17 cellular contexts compared by ENCODE assay signal in the genomic region with DNA sequence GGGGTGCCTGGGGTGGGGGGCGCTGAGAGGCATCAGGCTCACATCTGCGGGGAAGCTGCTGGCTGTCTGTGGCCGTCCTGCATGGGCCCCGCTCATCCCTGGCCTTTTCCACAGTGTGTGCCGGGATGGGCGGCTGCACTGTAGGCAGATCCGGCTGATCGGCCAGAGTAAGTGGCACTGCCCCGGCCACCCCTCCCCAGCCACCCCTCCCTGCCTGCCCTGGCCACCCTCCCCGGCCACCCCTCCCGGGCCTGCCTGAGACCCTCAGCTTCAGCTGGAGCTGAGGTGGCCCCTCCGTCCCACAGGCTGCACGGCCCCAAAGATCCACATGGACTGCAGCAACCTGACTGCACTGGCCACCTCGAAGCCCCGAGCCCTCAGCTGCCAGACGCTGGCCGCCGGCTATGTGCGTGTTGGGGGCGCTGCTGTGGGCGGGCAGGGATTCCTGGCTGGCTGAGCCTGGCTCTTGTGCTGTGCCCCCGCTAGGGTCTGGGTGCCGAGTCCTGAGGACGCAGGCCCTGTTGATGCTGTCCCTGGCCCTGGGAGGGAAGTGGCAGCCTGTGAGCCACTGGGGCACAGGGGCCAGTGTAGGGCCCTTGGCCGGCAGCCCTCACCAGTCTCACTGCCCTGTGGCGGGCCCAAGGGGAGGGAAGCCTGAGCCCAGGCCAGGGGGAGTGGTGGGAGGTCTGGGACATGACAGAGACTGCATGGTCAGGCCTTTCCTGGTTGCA. TPM values are rescaled to one million over a fixed set of nuclear protein-coding genes. Genes with fewer than 3 reads are reported as not detected.
"Had no signal": no experiment of that assay in that cellular context is flagged by ENCODE, and none has a peak within 500 bp of the region (broad histone marks: within the 10 kb centered on the region; RNA-seq: fewer than 3 reads in every experiment).

No MANE protein-coding gene starts in this region.

- H3K4me1 Mint-ChIP-seq: brain, endodermal cell, nephron had no signal

- H3K9me3 ChIP-seq: thyroid gland, uterus had no signal

- H3K4me1 ChIP-seq: thyroid gland, uterus had no signal

- H3K4me2 ChIP-seq: hepatocyte had no signal

- H3K36me3 ChIP-seq: thyroid gland, uterus had no signal

- H3K79me2 ChIP-seq: hepatocyte had no signal

- H3K4me3 Mint-ChIP-seq: activated CD8-positive, alpha-beta T cell treated with anti-CD3 and anti-CD28 coated beads, Interleukin-2, amount 10 ng/mL, durations not matched to agents 7 days and 5 days; brain; endodermal cell; nephron; T-helper 2 cell treated with Interferon-gamma antibody and Interleukin-4, amounts not matched to agents 5 μg/mL and 100 μg/mL, for 36 hours had no signal

- H3K9me3 Mint-ChIP-seq: brain; endodermal cell; nephron; T-helper 2 cell treated with Interferon-gamma antibody and Interleukin-4, amounts not matched to agents 5 μg/mL and 100 μg/mL, for 36 hours had no signal

- H3K4me3 ChIP-seq: hepatocyte, skin epidermis, thyroid gland, uterus had no signal

- ATAC-seq: activated CD8-positive, alpha-beta T cell treated with anti-CD3 and anti-CD28 coated beads, Interleukin-2, amount 10 ng/mL, durations not matched to agents 7 days and 5 days had no signal

- H3K27ac Mint-ChIP-seq: activated CD8-positive, alpha-beta T cell treated with anti-CD3 and anti-CD28 coated beads, Interleukin-2, amount 10 ng/mL, durations not matched to agents 7 days and 5 days; brain; endodermal cell; nephron; T-helper 2 cell treated with Interferon-gamma antibody and Interleukin-4, amounts not matched to agents 5 μg/mL and 100 μg/mL, for 36 hours had no signal

- H3K36me3 Mint-ChIP-seq: brain had no signal

- H3K27me3 ChIP-seq: hepatocyte, thyroid gland, uterus had no signal

- H3K27ac ChIP-seq: hepatocyte, skin epidermis, thyroid gland, uterus had no signal

- DNase-seq: activated CD4-positive, alpha-beta T cell treated with anti-CD3 and anti-CD28 coated beads for 48 hours; activated CD8-positive, alpha-beta T cell treated with anti-CD3 and anti-CD28 coated beads, Interleukin-2, amount 10 ng/mL, durations not matched to agents 7 days and 5 days; amniotic stem cell; dermis blood vessel endothelial cell; endodermal cell; erythroblast; thyroid gland; uterus had no signal

RNA-seq across cellular contexts. Expression of a gene that starts 10.9 kb away (rescaled TPM):
- total RNA-seq: activated CD8-positive, alpha-beta T cell treated with anti-CD3 and anti-CD28 coated beads, Interleukin-2, amount 10 ng/mL, durations not matched to agents 7 days and 5 days; dermis blood vessel endothelial cell; endodermal cell; kidney epithelial cell; mammary epithelial cell; omental fat pad; renal cortical epithelial cell; thyroid gland had no signal
- polyA plus RNA-seq: mammary epithelial cell had no signal

RNA-seq across cellular contexts. Expression of a gene that starts 49.1 kb away (rescaled TPM):
- total RNA-seq: activated CD8-positive, alpha-beta T cell treated with anti-CD3 and anti-CD28 coated beads, Interleukin-2, amount 10 ng/mL, durations not matched to agents 7 days and 5 days; dermis blood vessel endothelial cell; hepatocyte; kidney epithelial cell; omental fat pad; renal cortical epithelial cell; thyroid gland had no signal
- polyA plus RNA-seq: hepatocyte, mammary epithelial cell had no signal
